ENCODE assay signal across 31 cellular contexts in the genomic region with DNA sequence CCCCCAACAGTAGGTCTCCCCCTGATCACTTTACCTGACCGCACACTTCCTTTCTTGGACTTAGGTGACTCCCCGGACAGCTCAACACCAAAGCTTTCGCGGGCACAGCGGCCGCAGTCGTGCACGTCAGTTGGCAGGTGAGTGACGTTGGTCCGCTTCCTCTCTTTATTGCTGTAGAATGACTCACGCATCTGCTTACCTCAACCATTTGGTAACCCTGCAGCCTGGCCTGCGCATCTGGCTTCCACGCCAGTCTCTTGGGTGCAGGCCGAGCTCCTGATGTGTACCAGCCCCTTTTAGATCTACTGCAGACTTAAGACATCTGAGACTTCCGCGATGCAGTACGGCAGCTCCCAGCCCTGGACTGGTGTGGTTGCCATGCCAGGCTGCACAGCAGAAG. TPM values are rescaled to one million over a fixed set of nuclear protein-coding genes. Genes with fewer than 3 reads are reported as not detected.
"Had no signal": no experiment of that assay in that cellular context is flagged by ENCODE, and none has a peak within 500 bp of the region (broad histone marks: within the 10 kb centered on the region; RNA-seq: fewer than 3 reads in every experiment).

No MANE protein-coding gene starts in this region.

- DNase-seq: activated CD4-positive, alpha-beta T cell treated with anti-CD3 and anti-CD28 coated beads, Interleukin-2, amount 10 ng/mL, durations not matched to agents 24 days and 14 days; activated CD4-positive, alpha-beta T cell treated with anti-CD3 and anti-CD28 coated beads, Interleukin-2, amount 50 U/mL, for 4 hours; activated CD8-positive, alpha-beta T cell treated with anti-CD3 and anti-CD28 coated beads for 36 hours; activated effector memory CD4-positive, alpha-beta T cell treated with anti-CD3 and anti-CD28 coated beads, Interleukin-2, amount 50 U/mL, for 16 hours; activated naive CD4-positive, alpha-beta T cell; activated naive CD4-positive, alpha-beta T cell treated with anti-CD3 and anti-CD28 coated beads, Interleukin-2, amount 50 U/mL, for 16 hours; activated naive CD8-positive, alpha-beta T cell treated with anti-CD3 and anti-CD28 coated beads for 36 hours; activated T-cell treated with anti-CD3 and anti-CD28 coated beads, Interleukin-2, amount 50 U/mL, for 1 hour; activated T-cell treated with anti-CD3 and anti-CD28 coated beads, Interleukin-2, amount 50 U/mL, for 72 hours; anterior cingulate cortex; IMR-90; NCI-H1092 treated with DMSO at 0.1 percent for 48 hours; NCI-H1417; NCI-H146; NCI-H187; NCI-H2029 treated with DMSO at 0.1 percent for 48 hours; NCI-H2107; NCI-H2171; NCI-H446 treated with DMSO at 0.1 percent for 48 hours; NCI-H524; NCI-H748 treated with DMSO at 0.1 percent for 48 hours; NK-92 treated with Interleukin-12 subunit alpha and Interleukin-12 subunit beta, amount 100 ng/mL, for 24 hours; PC-9; Right ventricle myocardium superior had no signal

- H3K36me3 ChIP-seq: cardiac muscle cell had no signal

- H3K4me2 ChIP-seq: PC-9 had no signal

- ATAC-seq: activated CD8-positive, alpha-beta T cell treated with anti-CD3 and anti-CD28 coated beads for 36 hours; activated T-cell treated with anti-CD3 and anti-CD28 coated beads, Interleukin-2, amount 50 U/mL, for 72 hours; activated T-helper 17 cell treated with anti-CD3 and anti-CD28 coated beads, Interleukin-2, amount 50 U/mL, for 72 hours; K562 had no signal

- H3K27ac ChIP-seq: cardiac muscle cell, PC-9 had no signal

- H3K4me3 ChIP-seq: cardiac muscle cell, K562, PC-9 had no signal

- H3K27me3 ChIP-seq: cardiac muscle cell had no signal

- H2AFZ ChIP-seq: PC-9 had no signal

RNA-seq across cellular contexts. Expression of a gene that starts 60.0 kb away (rescaled TPM):
- total RNA-seq: activated CD4-positive, alpha-beta T cell treated with anti-CD3 and anti-CD28 coated beads, Interleukin-2, amount 10 ng/mL, durations not matched to agents 24 days and 14 days; activated CD8-positive, alpha-beta memory T cell treated with anti-CD3 and anti-CD28 coated beads for 36 hours; activated CD8-positive, alpha-beta T cell treated with anti-CD3 and anti-CD28 coated beads for 36 hours; activated naive CD8-positive, alpha-beta T cell treated with anti-CD3 and anti-CD28 coated beads for 36 hours; activated T-cell treated with anti-CD3 and anti-CD28 coated beads, Interleukin-2, amount 50 U/mL, for 72 hours; activated T-helper 17 cell treated with anti-CD3 and anti-CD28 coated beads, Interleukin-2, amount 50 U/mL, for 72 hours; IMR-90; K562; M059J; OCI-LY7; PC-9; T-helper 1 cell treated with Interleukin-12 subunit alpha and Interleukin-12 subunit beta and Interleukin-4 antibody, amounts not matched to agents 30 ng/mL and 1 ng/mL, for 36 hours had no signal
